Comparison of ENCODE assay signal across 1 cellular context in the genomic region with DNA sequence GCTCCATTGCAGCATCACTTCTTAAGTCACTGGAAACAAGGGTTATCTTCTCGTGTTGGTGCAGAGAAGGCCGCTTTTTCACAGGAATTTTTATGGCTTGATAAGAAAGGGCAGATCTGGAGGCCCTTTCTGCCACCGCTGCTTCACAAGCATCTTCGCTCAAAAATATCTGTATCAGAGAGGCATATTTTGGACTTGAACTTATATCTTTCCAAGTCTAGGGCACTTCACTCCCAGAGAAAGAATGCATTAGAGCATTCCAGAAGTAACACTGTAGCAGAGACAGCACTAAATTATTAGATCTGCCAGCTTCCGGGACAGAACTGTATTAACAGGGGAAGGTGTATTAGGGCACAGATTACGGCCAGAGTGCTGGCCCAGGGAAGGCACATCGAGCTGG.
TF ChIP-seq lines count a peak whose summit lies in the region.

No MANE protein-coding gene starts in this region.

TF ChIP-seq in A549, 52 proteins besides CTCF, POLR2A, EP300 and RAD21 (continued from another document):
- TF ChIP-seq, protein P1, sequence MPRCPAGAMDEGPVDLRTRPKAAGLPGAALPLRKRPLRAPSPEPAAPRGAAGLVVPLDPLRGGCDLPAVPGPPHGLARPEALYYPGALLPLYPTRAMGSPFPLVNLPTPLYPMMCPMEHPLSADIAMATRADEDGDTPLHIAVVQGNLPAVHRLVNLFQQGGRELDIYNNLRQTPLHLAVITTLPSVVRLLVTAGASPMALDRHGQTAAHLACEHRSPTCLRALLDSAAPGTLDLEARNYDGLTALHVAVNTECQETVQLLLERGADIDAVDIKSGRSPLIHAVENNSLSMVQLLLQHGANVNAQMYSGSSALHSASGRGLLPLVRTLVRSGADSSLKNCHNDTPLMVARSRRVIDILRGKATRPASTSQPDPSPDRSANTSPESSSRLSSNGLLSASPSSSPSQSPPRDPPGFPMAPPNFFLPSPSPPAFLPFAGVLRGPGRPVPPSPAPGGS (IDR thresholded peaks at IDR 0.05) = no peak
- no peak for TF ChIP-seq FOSL2 (IDR thresholded peaks at IDR 0.05)
- TF ChIP-seq FOSL2 (CRISPR knock-in tag; IDR thresholded peaks at IDR 0.05) = no peak
- TF ChIP-seq MAZ (IDR thresholded peaks at IDR 0.05; ENCODE audit: borderline replicate concordance, low read depth, low read length) = no peak
- TF ChIP-seq CHD2 (IDR thresholded peaks at IDR 0.05; ENCODE audit: low read length, partially characterized antibody) = no peak
- TF ChIP-seq RFX5 (IDR thresholded peaks at IDR 0.05) = no peak
- TF ChIP-seq ZNF302 (CRISPR knock-in tag; IDR thresholded peaks at IDR 0.05) = no peak
- TF ChIP-seq HEYL (CRISPR knock-in tag; IDR thresholded peaks at IDR 0.05) = no peak
- TF ChIP-seq FOSB (CRISPR knock-in tag; IDR thresholded peaks at IDR 0.05) = no peak
- no peak for TF ChIP-seq MYC (IDR thresholded peaks at IDR 0.05; ENCODE audit: borderline replicate concordance, low read length)
- TF ChIP-seq NR3C1 (IDR thresholded peaks at IDR 0.05) = no peak
- TF ChIP-seq GATA3 (IDR thresholded peaks at IDR 0.05; ENCODE audit: borderline replicate concordance) = no peak
- no peak for TF ChIP-seq EHF (CRISPR knock-in tag; IDR thresholded peaks at IDR 0.05)
